In genomic region chr10:70578371-70578947, GRCh38 we compare ENCODE assay signal across 9 cellular contexts. TPM values are rescaled to one million over a fixed set of nuclear protein-coding genes. Genes with fewer than 3 reads are reported as not detected.
A peak's percentile ranks its signal among the peaks of the same experiment; 100 is the strongest.
DNase-seq lines count a peak whose midpoint lies in the region; ATAC-seq and TF ChIP-seq lines count a peak whose summit lies in the region.
"Had no signal": no experiment of that assay in that cellular context is flagged by ENCODE, and none has a peak within 500 bp of the region (broad histone marks: within the 10 kb centered on the region; RNA-seq: fewer than 3 reads in every experiment).

No MANE protein-coding gene starts in this region.

- H3K4me1 ChIP-seq in sigmoid colon (peaks cover 0 to 17% (median 11%) of the 10 kb centered on the region in 4 donors), psoas muscle (no peaks in the 10 kb centered on the region)

- 52 to 65% methylated on average over 7 of the region's 7 CpGs for WGBS in sigmoid colon, 2 donors
- 72 to 81% (median 78%) methylated on average over 7 of the region's 7 CpGs for WGBS in psoas muscle, 3 donors

- no peaks in the 10 kb centered on the region for H3K9me3 Mint-ChIP-seq in activated naive CD8-positive, alpha-beta T cell treated with anti-CD3 and anti-CD28 coated beads, Interleukin-2, amount 10 ng/mL, durations not matched to agents 7 days and 5 days

- H3K27me3 ChIP-seq in sigmoid colon (no peaks in the 10 kb centered on the region), psoas muscle (ENCODE audit: insufficient read depth in 3 of 3, low read length in 2 of 3) (no peaks in the 10 kb centered on the region)

- peaks cover 56% of the 10 kb centered on the region for H3K4me1 Mint-ChIP-seq in activated naive CD8-positive, alpha-beta T cell treated with anti-CD3 and anti-CD28 coated beads, Interleukin-2, amount 10 ng/mL, durations not matched to agents 7 days and 5 days

- POLR2A ChIA-PET in activated naive CD8-positive, alpha-beta T cell treated with anti-CD3 and anti-CD28 coated beads, Interleukin-2, amount 10 ng/mL, durations not matched to agents 7 days and 5 days (lab: Charles Lee), result interaction anchor here (0.7 to 4.3 kb wide), 6 partner anchors 9 to 23 kb away, joined by 3 to 33 read pairs (median 5); partner anchors contain the start of gene PRF1

- H3K27ac ChIP-seq in sigmoid colon, result no peak overlapping the region
- no peak overlapping the region for H3K27ac ChIP-seq in psoas muscle
- H3K27ac ChIP-seq: A549 had no signal

- no peak for TF ChIP-seq EP300 in sigmoid colon (IDR thresholded peaks at IDR 0.05)

- H3K9me3 ChIP-seq in sigmoid colon (no peaks in the 10 kb centered on the region), psoas muscle (no peaks in the 10 kb centered on the region)
- H3K9me3 ChIP-seq: A549 had no signal

- no peaks in the 10 kb centered on the region for H3K36me3 ChIP-seq in sigmoid colon
- no peaks in the 10 kb centered on the region for H3K36me3 ChIP-seq in psoas muscle (ENCODE audit: insufficient read depth in 1 of 2, low read depth in 1 of 2)

- ATAC-seq in HG03280 (IDR thresholded peaks at IDR 0.05; ENCODE audit: unreplicated experiment) (peak; percentile 36), psoas muscle (no peak), HG03520 (IDR thresholded peaks at IDR 0.05; ENCODE audit: unreplicated experiment) (no peak)
- ATAC-seq in activated naive CD8-positive, alpha-beta T cell treated with anti-CD3 and anti-CD28 coated beads, Interleukin-2, amount 10 ng/mL, durations not matched to agents 7 days and 5 days (ENCODE audit: low read depth), result peak; percentile 85
- ATAC-seq: A549 had no signal

- TF ChIP-seq POLR2A in sigmoid colon (IDR thresholded peaks at IDR 0.05), result no peak

- intact Hi-C loops in sigmoid colon (cut with DNase I), result no loop called here
- intact Hi-C loops in psoas muscle (cut with DNase I), result no loop called here

- TF ChIP-seq CTCF in sigmoid colon (IDR thresholded peaks at IDR 0.05), result no peak
- TF ChIP-seq CTCF in psoas muscle (IDR thresholded peaks at IDR 0.05), result no peak

- peak overlapping the region; percentile 94 for H3K27ac Mint-ChIP-seq in activated naive CD8-positive, alpha-beta T cell treated with anti-CD3 and anti-CD28 coated beads, Interleukin-2, amount 10 ng/mL, durations not matched to agents 7 days and 5 days

- peaks cover 2% of the 10 kb centered on the region for H3K27me3 Mint-ChIP-seq in activated naive CD8-positive, alpha-beta T cell treated with anti-CD3 and anti-CD28 coated beads, Interleukin-2, amount 10 ng/mL, durations not matched to agents 7 days and 5 days

- no peak overlapping the region for H3K4me3 ChIP-seq in sigmoid colon
- H3K4me3 ChIP-seq in psoas muscle, result no peak overlapping the region
- H3K4me3 ChIP-seq: A549 had no signal

- H3K4me3 Mint-ChIP-seq in activated naive CD8-positive, alpha-beta T cell treated with anti-CD3 and anti-CD28 coated beads, Interleukin-2, amount 10 ng/mL, durations not matched to agents 7 days and 5 days, result peak overlapping the region; percentile 69

- DNase-seq in NCI-H510A treated with DMSO at 0.1 percent for 48 hours (lab: John Stamatoyannopoulos, UW), result peak; percentile 27
- no peak for DNase-seq in NCI-H510A (lab: John Stamatoyannopoulos, UW)
- peak; percentile 21 for DNase-seq in SKM-1 (lab: John Stamatoyannopoulos, UW; ENCODE audit: unreplicated experiment)
- DNase-seq in activated naive CD8-positive, alpha-beta T cell treated with anti-CD3 and anti-CD28 coated beads, Interleukin-2, amount 10 ng/mL, durations not matched to agents 7 days and 5 days, result peak; percentile 60
- peak; percentile 15 for DNase-seq in sigmoid colon
- no peak for DNase-seq in psoas muscle

- H3K36me3 Mint-ChIP-seq in activated naive CD8-positive, alpha-beta T cell treated with anti-CD3 and anti-CD28 coated beads, Interleukin-2, amount 10 ng/mL, durations not matched to agents 7 days and 5 days, result no peaks in the 10 kb centered on the region

RNA-seq across cellular contexts. Expression of gene PRF1, which starts 24.1 kb away (rescaled TPM):
- 100 to 1,000 TPM; 165 to 170 TPM for total RNA-seq in activated naive CD8-positive, alpha-beta T cell treated with anti-CD3 and anti-CD28 coated beads, Interleukin-2, amount 10 ng/mL, durations not matched to agents 7 days and 5 days
- total RNA-seq in sigmoid colon (1 to 10 TPM in 2 of 4 donors, under 1 TPM in 2; 0.16 to 2.8 (median 1.0) TPM), psoas muscle (1 to 10 TPM; 1.6 to 3.4 (median 1.8) TPM)
- polyA plus RNA-seq in sigmoid colon (1 to 10 TPM in 2 of 3 donors, not detected in 1; 1.6 to 5.0 TPM), psoas muscle (under 1 TPM; 0.33 to 0.72 (median 0.43) TPM)
- polyA plus RNA-seq: A549 had no signal

Comparison
In these comparisons a context has a peak if more than half of its experiments do, and no peak if none do; other contexts are left out.
1. DNase-seq: peak in NCI-H510A treated with DMSO at 0.1 percent for 48 hours (single experiment), SKM-1 (single experiment), activated naive CD8-positive, alpha-beta T cell treated with anti-CD3 and anti-CD28 coated beads, Interleukin-2, amount 10 ng/mL, durations not matched to agents 7 days and 5 days (single experiment) and sigmoid colon (single experiment); none in NCI-H510A (single experiment) and psoas muscle (0 of 2).
2. ATAC-seq: peak in HG03280 (single experiment) and activated naive CD8-positive, alpha-beta T cell treated with anti-CD3 and anti-CD28 coated beads, Interleukin-2, amount 10 ng/mL, durations not matched to agents 7 days and 5 days (single experiment); none in psoas muscle (0 of 4) and HG03520 (single experiment).
3. RNA of gene PRF1, which starts 24.1 kb away (total RNA-seq): 165 to 170 TPM in activated naive CD8-positive, alpha-beta T cell treated with anti-CD3 and anti-CD28 coated beads, Interleukin-2, amount 10 ng/mL, durations not matched to agents 7 days and 5 days; 1.6 to 3.4 TPM in psoas muscle and 0.16 to 2.8 TPM in sigmoid colon; every median in the first group is over 10 times any median in the second.